14 cellular contexts compared by ENCODE assay signal in the genomic region with DNA sequence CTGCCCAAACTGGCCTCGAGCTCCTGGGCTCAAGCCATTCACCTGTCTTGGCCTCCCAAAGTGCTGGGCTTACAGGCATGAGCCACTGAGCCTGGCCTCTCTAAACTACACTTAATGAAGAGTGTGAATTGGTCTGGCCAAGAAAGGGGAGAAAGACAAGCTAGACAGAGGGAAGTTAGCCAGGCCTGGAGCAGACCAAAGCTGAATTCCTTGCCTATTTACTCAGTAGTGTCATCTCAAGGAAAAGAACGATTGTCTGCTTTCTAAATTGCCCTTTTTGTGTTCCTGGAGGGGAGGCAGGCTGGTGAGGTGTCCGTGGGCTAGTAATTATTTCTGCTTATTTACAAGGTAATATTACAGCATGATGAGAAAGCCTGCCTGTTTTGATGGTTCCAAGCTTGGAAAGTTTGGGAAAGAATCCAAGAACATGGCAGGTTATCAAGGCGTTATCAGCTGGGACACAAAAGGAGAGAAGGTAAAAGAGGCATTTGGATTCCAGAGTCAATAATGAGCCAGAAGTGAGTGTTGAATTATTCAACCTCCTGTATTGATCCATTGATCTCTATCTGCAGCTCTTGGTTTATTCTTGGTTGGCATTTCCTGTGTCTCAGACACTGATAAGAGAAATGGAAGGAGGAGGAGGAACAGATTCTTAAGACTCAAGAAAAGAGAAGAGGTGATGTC. TPM values are rescaled to one million over a fixed set of nuclear protein-coding genes. Genes with fewer than 3 reads are reported as not detected.
DNase-seq lines count a peak whose midpoint lies in the region; ATAC-seq and TF ChIP-seq lines count a peak whose summit lies in the region.
"Had no signal": no experiment of that assay in that cellular context is flagged by ENCODE, and none has a peak within 500 bp of the region (broad histone marks: within the 10 kb centered on the region; RNA-seq: fewer than 3 reads in every experiment).

No MANE protein-coding gene starts in this region.

- intact Hi-C loops in Caco-2 (cut with micrococcal nuclease; ENCODE audit: unreplicated experiment) = no loop called here

- ATAC-seq in HG02885 (IDR thresholded peaks at IDR 0.05; ENCODE audit: poor library complexity, unreplicated experiment) = no peak
- ATAC-seq: natural killer cell treated with Interleukin-12 subunit alpha and Interleukin-12 subunit beta and Interleukin-15 and Interleukin-18, amount 100 ng/mL, for 72 hours; right cardiac atrium had no signal

- peaks cover 27% of the 10 kb centered on the region for H3K4me1 ChIP-seq in Caco-2
- H3K4me1 ChIP-seq: tibial artery had no signal

- DNase-seq in Caco-2 (peak in 1 of 2 experiments; percentile 14), NCI-H146 treated with DMSO at 0.1 percent for 48 hours (lab: John Stamatoyannopoulos, UW; ENCODE audit: unreplicated experiment) (peak; percentile 4), choroid plexus epithelial cell (ENCODE audit: low read depth) (peak; percentile 36), osteocyte (ENCODE audit: extremely low spot score, unreplicated experiment) (peak; percentile 46), activated gamma-delta T cell treated with Interleukin-2 at 50 U/mL for 16 hours (no peak)
- no peak for DNase-seq in activated CD4-positive, alpha-beta T cell treated with anti-CD3 and anti-CD28 coated beads, Interleukin-2, amount 50 U/mL, for 1 hour
- DNase-seq: DMS79, NCI-H1092 treated with DMSO at 0.1 percent for 48 hours, right cardiac atrium had no signal

- H3K4me1 Mint-ChIP-seq in Caco-2 (ENCODE audit: low read depth, unreplicated experiment) (peaks cover 40% of the 10 kb centered on the region), osteocyte (ENCODE audit: unreplicated experiment) (no peaks in the 10 kb centered on the region)

- POLR2A ChIA-PET in Caco-2 (lab: Charles Lee) = interaction anchor here (0.6 kb wide), 1 partner anchor 60 kb away, joined by 4 read pairs; no protein-coding TSS in a partner anchor

- no peak overlapping the region for H3K4me3 ChIP-seq in Caco-2 (ENCODE audit: low read depth, low read length)
- H3K4me3 ChIP-seq in choroid plexus epithelial cell (ENCODE audit: low read depth, low read length) = no peak overlapping the region
- H3K4me3 ChIP-seq: BLaER1, tibial artery had no signal

- TF ChIP-seq CTCF in Caco-2 (IDR thresholded peaks at IDR 0.05; ENCODE audit: insufficient read depth in 1 of 2, low read depth in 1 of 2, low read length in 1 of 2, severe bottlenecking in 1 of 2, unreplicated experiment in 1 of 2) = no peak
- no peak for TF ChIP-seq CTCF in choroid plexus epithelial cell (conservative IDR thresholded peaks at IDR 0.05; ENCODE audit: low read depth, low read length)
- TF ChIP-seq CTCF in osteocyte (IDR thresholded peaks at IDR 0.05) = no peak

- no peaks in the 10 kb centered on the region for H3K9me3 ChIP-seq in Caco-2
- H3K9me3 ChIP-seq: BLaER1, tibial artery had no signal

- no TSS peak for BruUV-seq in Caco-2 (replicated peaks; lab: Mats Ljungman, UMichigan)

- CTCF ChIA-PET in Caco-2 (lab: Charles Lee) = interaction anchor here (0.6 to 1.5 kb wide), 5 partner anchors 19 to 342 kb away, joined by 3 to 13 read pairs (median 3); partner anchors contain the start of gene FHOD1

- H3K27ac Mint-ChIP-seq in Caco-2 (ENCODE audit: unreplicated experiment) = peak overlapping the region; percentile 7
- no peak overlapping the region for H3K27ac Mint-ChIP-seq in osteocyte (ENCODE audit: unreplicated experiment)
- H3K27ac Mint-ChIP-seq: activated CD4-positive, alpha-beta memory T cell treated with anti-CD3 and anti-CD28 coated beads, Interleukin-2, amount 10 ng/mL, durations not matched to agents 7 days and 5 days; natural killer cell treated with Interleukin-12 subunit alpha and Interleukin-12 subunit beta and Interleukin-15 and Interleukin-18, amount 100 ng/mL, for 72 hours had no signal

- H3K4me3 Mint-ChIP-seq in Caco-2 (ENCODE audit: unreplicated experiment) = no peak overlapping the region
- no peak overlapping the region for H3K4me3 Mint-ChIP-seq in osteocyte (ENCODE audit: unreplicated experiment)
- H3K4me3 Mint-ChIP-seq: activated CD4-positive, alpha-beta memory T cell treated with anti-CD3 and anti-CD28 coated beads, Interleukin-2, amount 10 ng/mL, durations not matched to agents 7 days and 5 days; natural killer cell treated with Interleukin-12 subunit alpha and Interleukin-12 subunit beta and Interleukin-15 and Interleukin-18, amount 100 ng/mL, for 72 hours had no signal

- no peaks in the 10 kb centered on the region for H3K9me3 Mint-ChIP-seq in Caco-2 (ENCODE audit: unreplicated experiment)
- H3K9me3 Mint-ChIP-seq in osteocyte (ENCODE audit: unreplicated experiment) = no peaks in the 10 kb centered on the region
- H3K9me3 Mint-ChIP-seq: activated CD4-positive, alpha-beta memory T cell treated with anti-CD3 and anti-CD28 coated beads, Interleukin-2, amount 10 ng/mL, durations not matched to agents 7 days and 5 days; natural killer cell treated with Interleukin-12 subunit alpha and Interleukin-12 subunit beta and Interleukin-15 and Interleukin-18, amount 100 ng/mL, for 72 hours had no signal

- H3K27me3 Mint-ChIP-seq in Caco-2 (ENCODE audit: insufficient read depth, unreplicated experiment) (no peaks in the 10 kb centered on the region), osteocyte (ENCODE audit: unreplicated experiment) (no peaks in the 10 kb centered on the region)
- H3K27me3 Mint-ChIP-seq: activated CD4-positive, alpha-beta memory T cell treated with anti-CD3 and anti-CD28 coated beads, Interleukin-2, amount 10 ng/mL, durations not matched to agents 7 days and 5 days had no signal

- no peaks in the 10 kb centered on the region for H3K36me3 ChIP-seq in Caco-2 (ENCODE audit: control insufficient read depth, insufficient read depth, low read length)
- H3K36me3 ChIP-seq: BLaER1, tibial artery had no signal

- H3K27me3 ChIP-seq in Caco-2 (replicated peaks; ENCODE audit: control insufficient read depth, insufficient read depth, low read length) = no peaks in the 10 kb centered on the region
- H3K27me3 ChIP-seq: BLaER1, tibial artery had no signal

- no peaks in the 10 kb centered on the region for H3K36me3 Mint-ChIP-seq in Caco-2 (ENCODE audit: insufficient read depth, unreplicated experiment)
- no peaks in the 10 kb centered on the region for H3K36me3 Mint-ChIP-seq in osteocyte (ENCODE audit: unreplicated experiment)
- H3K36me3 Mint-ChIP-seq: natural killer cell treated with Interleukin-12 subunit alpha and Interleukin-12 subunit beta and Interleukin-15 and Interleukin-18, amount 100 ng/mL, for 72 hours had no signal

RNA-seq across cellular contexts. Expression of gene CBFB, which starts 6.3 kb away (rescaled TPM):
- total RNA-seq in Caco-2 (2022) = 102 and 108 TPM in 2 replicates
- total RNA-seq in osteocyte = 75.2 and 88.3 TPM in 2 replicates

RNA-seq across cellular contexts. Expression of gene CES4A, which starts 34.3 kb away (rescaled TPM):
- total RNA-seq in Caco-2 (2022) (not detected in 2 replicates), osteocyte (3.3 and 3.8 TPM in 2 replicates)

Comparison
In these comparisons a context has a peak if more than half of its experiments do, and no peak if none do; other contexts are left out.
1. DNase-seq: peak in NCI-H146 treated with DMSO at 0.1 percent for 48 hours (single experiment), choroid plexus epithelial cell (single experiment) and osteocyte (single experiment); none in activated gamma-delta T cell treated with Interleukin-2 at 50 U/mL for 16 hours (single experiment) and activated CD4-positive, alpha-beta T cell treated with anti-CD3 and anti-CD28 coated beads, Interleukin-2, amount 50 U/mL, for 1 hour (single experiment).